Comparison of ENCODE assay signal across 1 cellular context in genomic region chr2:24971300-24971549, GRCh38.
TF ChIP-seq lines count a peak whose summit lies in the region.

No MANE protein-coding gene starts in this region.

TF ChIP-seq in GM12878, 131 proteins besides CTCF, POLR2A, EP300 and RAD21 (continues in another document):
- TF ChIP-seq ZBTB4 (CRISPR knock-in tag; IDR thresholded peaks at IDR 0.05) (no peak), POU2F2 (IDR thresholded peaks at IDR 0.05; ENCODE audit: borderline replicate concordance, low read depth, low read length) (peak; percentile 13; the same call in 1 of the 3 replicates), NRF1 (conservative IDR thresholded peaks at IDR 0.05; ENCODE audit: low read depth, low read length) (no peak), ZNF207 (IDR thresholded peaks at IDR 0.05; ENCODE audit: borderline replicate concordance) (no peak), EED (IDR thresholded peaks at IDR 0.05; ENCODE audit: low read depth) (no peak), ATF7 (IDR thresholded peaks at IDR 0.05; ENCODE audit: low read depth) (no peak; the same call in 1 of the 2 replicates), BCL3 (IDR thresholded peaks at IDR 0.05; ENCODE audit: borderline replicate concordance, insufficient read depth, low read depth, low read length, poor library complexity, severe bottlenecking) (no peak), SIN3A (IDR thresholded peaks at IDR 0.05; ENCODE audit: low read depth, low read length) (0 out of 2 replicates have a peak, but pooled peaks have one; percentile 21), HDAC6 (IDR thresholded peaks at IDR 0.05; ENCODE audit: unreplicated experiment) (no peak), SREBF1 (IDR thresholded peaks at IDR 0.05; ENCODE audit: low read length) (no peak), GATAD2B (conservative IDR thresholded peaks at IDR 0.05; ENCODE audit: low read depth) (no peak), BACH1 (IDR thresholded peaks at IDR 0.05; ENCODE audit: borderline replicate concordance) (0 out of 2 replicates have a peak, but pooled peaks have one; percentile 19), TCF7 (IDR thresholded peaks at IDR 0.05; ENCODE audit: borderline replicate concordance) (no peak), POLR2AphosphoS5 (IDR thresholded peaks at IDR 0.05; ENCODE audit: low read length) (peak; percentile 31), IKZF2 (IDR thresholded peaks at IDR 0.05) (0 out of 4 replicates have a peak, but pooled peaks of 1 of the 2 experiments have one; percentile 8), NR2F1 (conservative IDR thresholded peaks at IDR 0.05) (no peak), SMARCA5 (IDR thresholded peaks at IDR 0.05) (peak; percentile 35; the same call in 1 of the 2 replicates), SPI1 (IDR thresholded peaks at IDR 0.05; ENCODE audit: borderline replicate concordance, insufficient read depth, low read depth, low read length) (no peak), MTA3 (IDR thresholded peaks at IDR 0.05; ENCODE audit: borderline replicate concordance, low read length) (no peak), ZBTB40 (IDR thresholded peaks at IDR 0.05; ENCODE audit: borderline replicate concordance) (no peak), ZBTB11 (CRISPR knock-in tag; IDR thresholded peaks at IDR 0.05) (no peak), IRF5 (IDR thresholded peaks at IDR 0.05; ENCODE audit: borderline replicate concordance) (no peak), PBX3 (IDR thresholded peaks at IDR 0.05; ENCODE audit: insufficient replicate concordance, low read depth, low read length) (no peak), RUNX3 (IDR thresholded peaks at IDR 0.05; ENCODE audit: low read length) (no peak; the same call in 1 of the 2 replicates), HDGF (IDR thresholded peaks at IDR 0.05) (no peak), RELB (IDR thresholded peaks at IDR 0.05; ENCODE audit: low read depth) (peak; percentile 57; the same call in 1 of the 2 replicates), STAT1 (conservative IDR thresholded peaks at IDR 0.05) (no peak), SP1 (IDR thresholded peaks at IDR 0.05; ENCODE audit: low read depth, low read length) (no peak), CREB1 (IDR thresholded peaks at IDR 0.05; ENCODE audit: low read depth) (no peak), MLLT1 (IDR thresholded peaks at IDR 0.05) (no peak), CHD4 (IDR thresholded peaks at IDR 0.05) (no peak), ZSCAN29 (IDR thresholded peaks at IDR 0.05) (no peak), MYB (IDR thresholded peaks at IDR 0.05; ENCODE audit: borderline replicate concordance, low read depth, low read length) (no peak), RAD51 (IDR thresholded peaks at IDR 0.05) (no peak), E2F8 (IDR thresholded peaks at IDR 0.05; ENCODE audit: low read depth, partially characterized antibody) (no peak), SMC3 (IDR thresholded peaks at IDR 0.05; ENCODE audit: borderline replicate concordance, low read length) (no peak), BHLHE40 (IDR thresholded peaks at IDR 0.05; ENCODE audit: borderline replicate concordance in 1 of 2, low read depth in 2 of 2, low read length in 1 of 2) (peak in 1 of 2 experiments; percentile 56; a peak in 2 of 4 replicates)
